Comparison of ENCODE assay signal across 16 cellular contexts in the genomic region with DNA sequence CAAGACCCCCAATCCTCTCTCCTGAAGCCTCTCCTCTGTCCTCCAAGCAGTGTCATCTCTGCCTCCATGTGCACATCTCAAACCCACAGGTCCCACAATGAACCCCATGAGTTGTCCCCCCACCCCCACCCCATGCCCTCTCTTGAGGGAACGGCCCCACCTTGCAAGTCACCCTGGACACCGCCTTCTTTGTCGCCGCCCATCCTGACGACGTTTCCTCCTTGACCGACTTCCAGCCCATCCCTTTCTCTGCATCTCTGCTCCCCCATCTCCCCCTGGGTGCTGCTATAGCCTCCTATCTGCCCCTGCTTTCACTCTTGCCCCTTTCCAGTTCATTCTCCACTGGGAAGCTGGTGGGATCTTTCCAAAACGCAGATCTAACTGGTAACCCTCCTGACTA. TPM values are rescaled to one million over a fixed set of nuclear protein-coding genes. Genes with fewer than 3 reads are reported as not detected.
DNase-seq lines count a peak whose midpoint lies in the region; ATAC-seq and TF ChIP-seq lines count a peak whose summit lies in the region.
"Had no signal": no experiment of that assay in that cellular context is flagged by ENCODE, and none has a peak within 500 bp of the region (broad histone marks: within the 10 kb centered on the region; RNA-seq: fewer than 3 reads in every experiment).

No MANE protein-coding gene starts in this region.

- H2BK120ac ChIP-seq in H9 (ENCODE audit: low read depth, low read length, poor library complexity, severe bottlenecking) = no peak overlapping the region

- H3K18ac ChIP-seq in H9 (ENCODE audit: insufficient read length, low read depth, low read length) = no peak overlapping the region

- H3K27ac Mint-ChIP-seq in CD14-positive monocyte = peak overlapping the region in 1 of 7 donors; percentile 26
- H3K27ac Mint-ChIP-seq in dendritic cell treated with granulocyte-macrophage colony-stimulating factor and Interleukin-4, amounts not matched to agents 40 ng/mL and 50 ng/mL, for 4 days = peak overlapping the region; percentile 33
- no peak overlapping the region for H3K27ac Mint-ChIP-seq in nephron
- no peak overlapping the region for H3K27ac Mint-ChIP-seq in H9
- H3K27ac Mint-ChIP-seq: GM23338, HFFc6 had no signal

- no peak for TF ChIP-seq CTCF in CD14-positive monocyte (IDR thresholded peaks at IDR 0.05)
- no peak for TF ChIP-seq CTCF in nephron (IDR thresholded peaks at IDR 0.05; ENCODE audit: unreplicated experiment in 3 of 3)
- no peak for TF ChIP-seq CTCF in transverse colon (IDR thresholded peaks at IDR 0.05)
- TF ChIP-seq CTCF in H9 (conservative IDR thresholded peaks at IDR 0.05) = no peak

- in situ Hi-C loops in transverse colon (cut with MboI; ENCODE audit: low pct_ligation_motif_present in 1 of 4, low pct_unique_long_range_greater_than_20kb in 1 of 4, low sequenced_read_pairs in 3 of 4) = loop anchor here (10.0 to 25.0 kb wide), 7 partner anchors 61 to 417 kb away; a partner anchor contains a TSS

- no peak overlapping the region for H4K8ac ChIP-seq in H9 (replicated peaks; ENCODE audit: insufficient read length, low read depth, low read length)

- no peak overlapping the region for H2AK5ac ChIP-seq in H9 (ENCODE audit: insufficient read length, low read length)

- TF ChIP-seq POLR2A in transverse colon (IDR thresholded peaks at IDR 0.05) = no peak

- H3K14ac ChIP-seq in H9 (ENCODE audit: insufficient read depth, low read length) = no peak overlapping the region

- no peak overlapping the region for H4K91ac ChIP-seq in H9 (ENCODE audit: insufficient read length, low read depth, low read length)

- no peak overlapping the region for H2AFZ ChIP-seq in H9 (ENCODE audit: low read length)
- H2AFZ ChIP-seq: GM23338 had no signal

- intact Hi-C loops in CD14-positive monocyte (cut with micrococcal nuclease) (loop anchor here (5.0 to 10.0 kb wide), 5 partner anchors 61 to 299 kb away; a partner anchor contains a TSS), transverse colon (cut with DNase I; ENCODE audit: low total_unique reads) (loop anchor here (5.0 to 10.0 kb wide), 3 partner anchors 61 to 297 kb away; no protein-coding TSS in a partner anchor)
- intact Hi-C loops in dendritic cell treated with granulocyte-macrophage colony-stimulating factor and Interleukin-4, amounts not matched to agents 40 ng/mL and 50 ng/mL, for 4 days (cut with micrococcal nuclease) = loop anchor here (5.0 kb wide), 1 partner anchor 162 kb away; a partner anchor contains a TSS

- H3K9me3 ChIP-seq in transverse colon (no peaks in the 10 kb centered on the region), H9 (ENCODE audit: control insufficient read depth, low read depth, low read length) (no peaks in the 10 kb centered on the region)
- H3K9me3 ChIP-seq: BE2C, HAP-1 had no signal

- peaks cover 0 to 6% of the 10 kb centered on the region in 2 donors for H3K36me3 Mint-ChIP-seq in CD14-positive monocyte
- peaks cover 20% of the 10 kb centered on the region for H3K36me3 Mint-ChIP-seq in dendritic cell treated with granulocyte-macrophage colony-stimulating factor and Interleukin-4, amounts not matched to agents 40 ng/mL and 50 ng/mL, for 4 days (ENCODE audit: low read depth)
- H3K36me3 Mint-ChIP-seq in nephron (ENCODE audit: low read depth) = no peaks in the 10 kb centered on the region
- H3K36me3 Mint-ChIP-seq in H9 (ENCODE audit: insufficient read depth in 1 of 3, low read depth in 3 of 3) = no peaks in the 10 kb centered on the region; a peak in 1 of 7 replicates

- H3K23ac ChIP-seq in H9 (ENCODE audit: insufficient read length, low read depth, low read length) = no peak overlapping the region

- H3K36me3 ChIP-seq in transverse colon = no peaks in the 10 kb centered on the region
- H3K36me3 ChIP-seq: BE2C had no signal

- no peak overlapping the region for H4K5ac ChIP-seq in H9 (ENCODE audit: insufficient read length, low read depth, low read length)

- H3T11ph ChIP-seq in H9 (ENCODE audit: low read length) = no peak overlapping the region

- no peak overlapping the region for H3K9ac ChIP-seq in H9 (ENCODE audit: extremely low read depth, insufficient read length, low read length)

- no peak for ATAC-seq in GM19395 (IDR thresholded peaks at IDR 0.05; ENCODE audit: unreplicated experiment)
- ATAC-seq: GM23338, K562 had no signal

- H3K27me3 ChIP-seq in transverse colon (no peaks in the 10 kb centered on the region), H9 (ENCODE audit: insufficient read depth, low read length) (no peaks in the 10 kb centered on the region; the same call in 1 of the 2 replicates)
- H3K27me3 ChIP-seq: BE2C had no signal

- H3K27ac ChIP-seq in transverse colon (peak overlapping the region in 2 of 4 donors; percentile 3 to 8), H9 (ENCODE audit: insufficient read length, low read depth, low read length) (no peak overlapping the region)
- H3K27ac ChIP-seq: HL-60 had no signal

- H3K4me1 ChIP-seq in transverse colon = peaks cover 20 to 60% (median 48%) of the 10 kb centered on the region in 4 donors
- H3K4me1 ChIP-seq in H9 (ENCODE audit: insufficient read depth, low read length) = peaks cover 2% of the 10 kb centered on the region; the same call in 1 of the 2 replicates

- H3K4me3 ChIP-seq in transverse colon = no peak overlapping the region
- H3K4me3 ChIP-seq: GM23338, HAP-1, K562 had no signal

- H3K4me1 Mint-ChIP-seq in CD14-positive monocyte (peaks cover 36% of the 10 kb centered on the region), nephron (peaks cover 18% of the 10 kb centered on the region), H9 (peaks cover 24 to 28% of the 10 kb centered on the region in 2 experiments)
- H3K4me1 Mint-ChIP-seq in dendritic cell treated with granulocyte-macrophage colony-stimulating factor and Interleukin-4, amounts not matched to agents 40 ng/mL and 50 ng/mL, for 4 days (ENCODE audit: low read depth) = peaks cover 52% of the 10 kb centered on the region

- H3K56ac ChIP-seq in H9 (ENCODE audit: insufficient read length, low read depth, low read length) = no peak overlapping the region

- H2BK12ac ChIP-seq in H9 (ENCODE audit: insufficient read length, low read depth, low read length) = no peak overlapping the region

- peaks cover 8% of the 10 kb centered on the region for H3K23me2 ChIP-seq in H9 (ENCODE audit: insufficient read length, low read depth, low read length, poor library complexity, severe bottlenecking)

- H4K20me1 ChIP-seq in H9 (ENCODE audit: control insufficient read depth, insufficient read depth, insufficient read length) = no peaks in the 10 kb centered on the region

- TF ChIP-seq EP300 in transverse colon (IDR thresholded peaks at IDR 0.05; ENCODE audit: low read depth) = no peak

- no peaks in the 10 kb centered on the region for H3K79me2 ChIP-seq in H9 (ENCODE audit: insufficient read depth, low read length)

- H3K9me3 Mint-ChIP-seq in CD14-positive monocyte = no peaks in the 10 kb centered on the region
- no peaks in the 10 kb centered on the region for H3K9me3 Mint-ChIP-seq in dendritic cell treated with granulocyte-macrophage colony-stimulating factor and Interleukin-4, amounts not matched to agents 40 ng/mL and 50 ng/mL, for 4 days
- H3K9me3 Mint-ChIP-seq in nephron = no peaks in the 10 kb centered on the region
- H3K9me3 Mint-ChIP-seq in H9 = no peaks in the 10 kb centered on the region
- H3K9me3 Mint-ChIP-seq: CD8-positive, alpha-beta memory T cell; GM23338; HFFc6 had no signal

- H3K4me3 Mint-ChIP-seq in CD14-positive monocyte (peak overlapping the region; percentile 27 to 68), nephron (peak overlapping the region in 2 of 3 experiments; percentile 35 to 56), H9 (no peak overlapping the region; a peak in 1 of 5 replicates)
- no peak overlapping the region for H3K4me3 Mint-ChIP-seq in dendritic cell treated with granulocyte-macrophage colony-stimulating factor and Interleukin-4, amounts not matched to agents 40 ng/mL and 50 ng/mL, for 4 days
- H3K4me3 Mint-ChIP-seq: GM23338, HFFc6 had no signal

- no peak overlapping the region for H3K4me2 ChIP-seq in H9 (ENCODE audit: insufficient read depth, insufficient read length, low read length)
- H3K4me2 ChIP-seq: GM23338 had no signal

- no peak overlapping the region for H2BK15ac ChIP-seq in H9 (ENCODE audit: low read depth, low read length)

- DNase-seq in CD14-positive monocyte (ENCODE audit: low spot score) (no peak), transverse colon (peak; percentile 71), NCI-H1436 treated with DMSO at 0.1 percent for 48 hours (lab: John Stamatoyannopoulos, UW) (no peak), H9 (no peak)
- DNase-seq: BE2C; CD8-positive, alpha-beta memory T cell; DMS53; GF-D8; HFFc6 had no signal

- WGBS in transverse colon (ENCODE audit: low coverage in 1 of 2), 2 donors = 32% methylated on average over 8 of the region's 8 CpGs; no CpG with 5 or more reads in 1 of the 2 donors
- WGBS in H9 (ENCODE audit: extremely low coverage, insufficient read length, low lambda C conversion rate) = no CpG with 5 or more reads among the region's 8 CpGs

- no peak overlapping the region for H2BK20ac ChIP-seq in H9 (ENCODE audit: low read depth, low read length, poor library complexity, severe bottlenecking)

- H3K27me3 Mint-ChIP-seq in CD14-positive monocyte (ENCODE audit: low read depth in 3 of 3) = peaks cover 11 to 21% (median 16%) of the 10 kb centered on the region in 3 donors
- H3K27me3 Mint-ChIP-seq in dendritic cell treated with granulocyte-macrophage colony-stimulating factor and Interleukin-4, amounts not matched to agents 40 ng/mL and 50 ng/mL, for 4 days = peaks cover 23% of the 10 kb centered on the region
- peaks cover 22% of the 10 kb centered on the region for H3K27me3 Mint-ChIP-seq in nephron (ENCODE audit: low read depth)
- H3K27me3 Mint-ChIP-seq in H9 (ENCODE audit: low read depth) = peaks cover 34% of the 10 kb centered on the region

- H2BK5ac ChIP-seq in H9 (ENCODE audit: insufficient read length, low read length) = no peak overlapping the region

- no peaks in the 10 kb centered on the region for H3K79me1 ChIP-seq in H9 (ENCODE audit: insufficient read depth, low read depth, low read length, poor library complexity, severe bottlenecking)

- no peak overlapping the region for H3K4ac ChIP-seq in H9 (ENCODE audit: low read depth, low read length)

RNA-seq across cellular contexts. Expression of a gene that starts 1.7 kb away (rescaled TPM):
- 10 to 100 TPM in 1 of 2 donors, 1 to 10 TPM in 1; 9.3 to 12.2 TPM for polyA plus RNA-seq in CD14-positive monocyte
- total RNA-seq in transverse colon (100 to 1,000 TPM; 116 to 437 (median 228) TPM), H9 (2021) (23.9 and 26.6 TPM in 2 replicates)

RNA-seq across cellular contexts. Expression of a gene that starts 12.8 kb away (rescaled TPM):
- polyA plus RNA-seq in CD14-positive monocyte = not detected
- total RNA-seq in transverse colon = 10 to 100 TPM; 19.2 to 95.7 (median 57.4) TPM
- total RNA-seq in H9 (2021) = 1.9 and 2.2 TPM in 2 replicates
- total RNA-seq: CD8-positive, alpha-beta memory T cell had no signal
- polyA plus RNA-seq: CD8-positive, alpha-beta memory T cell; K562 had no signal

RNA-seq across cellular contexts. Expression of a gene that starts 15.2 kb away (rescaled TPM):
- polyA plus RNA-seq in CD14-positive monocyte = not detected
- total RNA-seq in transverse colon (under 1 TPM in 1 of 4 donors, not detected in 3; 0.14 TPM), H9 (2021) (1.5 and 1.7 TPM in 2 replicates)
- total RNA-seq: K562 had no signal
- polyA plus RNA-seq: CD8-positive, alpha-beta memory T cell had no signal

RNA-seq across cellular contexts. Expression of a gene that starts 37.1 kb away (rescaled TPM):
- not detected for polyA plus RNA-seq in CD14-positive monocyte
- total RNA-seq in transverse colon (1 to 10 TPM in 2 of 4 donors, under 1 TPM in 1, not detected in 1; 0.64 to 3.7 (median 2.7) TPM), H9 (2021) (1.7 and 1.9 TPM in 2 replicates)
- total RNA-seq: K562 had no signal
- polyA plus RNA-seq: CD8-positive, alpha-beta memory T cell; K562 had no signal

Comparison
In these comparisons a context has a peak if more than half of its experiments do, and no peak if none do; other contexts are left out.
1. H3K4me3 Mint-ChIP-seq: peak in CD14-positive monocyte (2 of 2) and nephron (2 of 3); none in dendritic cell treated with granulocyte-macrophage colony-stimulating factor and Interleukin-4, amounts not matched to agents 40 ng/mL and 50 ng/mL, for 4 days (single experiment) and H9 (0 of 2).